In genomic region chr16:69924041-69924775, GRCh38 we compare ENCODE assay signal across 17 cellular contexts. TPM values are rescaled to one million over a fixed set of nuclear protein-coding genes. Genes with fewer than 3 reads are reported as not detected.
DNase-seq lines count a peak whose midpoint lies in the region; ATAC-seq, FAIRE-seq and TF ChIP-seq lines count a peak whose summit lies in the region.
"Had no signal": no experiment of that assay in that cellular context is flagged by ENCODE, and none has a peak within 500 bp of the region (broad histone marks: within the 10 kb centered on the region; RNA-seq: fewer than 3 reads in every experiment).

No MANE protein-coding gene starts in this region.

- TF ChIP-seq CTCF in AG04450 (IDR thresholded peaks at IDR 0.05; ENCODE audit: low read depth, low read length) (no peak), gastrocnemius medialis (IDR thresholded peaks at IDR 0.05 in 4 of 5, conservative IDR thresholded peaks at IDR 0.05 in 1 of 5) (no peak)

- no peak overlapping the region for H3K4me3 ChIP-seq in AG04450 (ENCODE audit: low read depth, low read length)
- H3K4me3 ChIP-seq in gastrocnemius medialis = no peak overlapping the region

- CTCF ChIA-PET in AG04450 (lab: Charles Lee) = interaction anchor here (0.6 to 1.5 kb wide), 2 partner anchors 127 to 416 kb away, joined by 3 to 8 read pairs; no protein-coding TSS in a partner anchor

- peaks cover 15 to 27% of the 10 kb centered on the region in 2 donors for H3K4me1 ChIP-seq in gastrocnemius medialis

- DNase-seq in AG04450 (ENCODE audit: low read depth, low spot score) (no peak), hepatic stellate cell (ENCODE audit: low spot score) (peak; percentile 66), gastrocnemius medialis (no peak), ecto neural progenitor cell (ENCODE audit: low spot score) (no peak), GM19239 (ENCODE audit: insufficient read length, low spot score) (no peak), left colon (no peak)
- no peak for DNase-seq in NK-92 treated with Interleukin-12 subunit alpha and Interleukin-12 subunit beta, amount 100 ng/mL, for 24 hours (lab: John Stamatoyannopoulos, UW)
- DNase-seq: activated CD4-positive, alpha-beta memory T cell treated with anti-CD3 and anti-CD28 coated beads for 36 hours; Calu3; Karpas-422; midbrain; NCI-H1417 treated with DMSO at 0.1 percent for 48 hours; nucleus accumbens; stimulated activated naive CD8-positive, alpha-beta T cell treated with anti-CD3 and anti-CD28 coated beads, Interleukin-15, amount 100 ng/mL, for 72 hours; SW 1271 had no signal

- ATAC-seq in gastrocnemius medialis = no peak
- no peak for ATAC-seq in left colon
- ATAC-seq: stimulated activated naive CD8-positive, alpha-beta T cell treated with anti-CD3 and anti-CD28 coated beads, Interleukin-15, amount 100 ng/mL, for 72 hours had no signal

- no peaks in the 10 kb centered on the region; the same call in 1 of the 2 replicates for H3K9me3 ChIP-seq in AG04450 (ENCODE audit: control insufficient read depth, insufficient read depth, low read length)
- H3K9me3 ChIP-seq in gastrocnemius medialis = no peaks in the 10 kb centered on the region

- H3K36me3 ChIP-seq in gastrocnemius medialis = no peaks in the 10 kb centered on the region

- no peaks in the 10 kb centered on the region for H3K27me3 ChIP-seq in AG04450 (ENCODE audit: control insufficient read depth, insufficient read depth, low read length)
- no peaks in the 10 kb centered on the region for H3K27me3 ChIP-seq in gastrocnemius medialis

- TF ChIP-seq POLR2A in gastrocnemius medialis (IDR thresholded peaks at IDR 0.05) = no peak

- H3K27ac ChIP-seq in AG04450 (ENCODE audit: low read depth, low read length) = peak overlapping the region; percentile 87
- H3K27ac ChIP-seq in angular gyrus (ENCODE audit: low read depth, low read length) = peak overlapping the region; percentile 52
- H3K27ac ChIP-seq in gastrocnemius medialis = peak overlapping the region; percentile 70 to 82 (median 72)

- intact Hi-C loops in gastrocnemius medialis (cut with DNase I; ENCODE audit: low total_unique reads) = loop anchor here (10.0 kb wide), 1 partner anchor 59 kb away; no protein-coding TSS in a partner anchor
- intact Hi-C loops in left colon (cut with DNase I, micrococcal nuclease) = no loop called here

- FAIRE-seq in GM19239 (lab: Jason Lieb, UNC) = no peak

- in situ Hi-C loops in gastrocnemius medialis (cut with MboI; ENCODE audit: low sequenced_read_pairs in 4 of 4) = no loop called here

- POLR2A ChIA-PET in AG04450 (lab: Yijun Ruan, JAX) = interaction anchor here (1.1 kb wide), 1 partner anchor 75 kb away, joined by 5 read pairs; no protein-coding TSS in a partner anchor

RNA-seq across cellular contexts. Expression of gene CLEC18A, which starts 26.9 kb away (rescaled TPM):
- polyA plus RNA-seq in AG04450 (2011; rRNA removed) = 0.12 TPM in 1 of 2 replicates, not detected in the other
- polyA minus RNA-seq in AG04450 (2011; rRNA and poly(A)+ RNA removed) = 0.09 and 0.70 TPM in 2 replicates
- total RNA-seq in gastrocnemius medialis (under 1 TPM in 1 of 4 donors, not detected in 3; 0.71 TPM), left colon (1 to 10 TPM; 1.0 to 2.0 TPM)
- total RNA-seq: NCI-H460 had no signal
